20 cellular contexts compared by ENCODE assay signal in genomic region chr3:162610261-162610660, GRCh38.
"Had no signal": no experiment of that assay in that cellular context is flagged by ENCODE, and none has a peak within 500 bp of the region (broad histone marks: within the 10 kb centered on the region; RNA-seq: fewer than 3 reads in every experiment).

No MANE protein-coding gene starts in this region.

- H3K27ac ChIP-seq: colonic mucosa, hepatocyte, neutrophil, psoas muscle, spleen, tibial artery, upper lobe of left lung, uterus had no signal

- H3K4me2 ChIP-seq: hepatocyte had no signal

- ATAC-seq: naive thymus-derived CD4-positive, alpha-beta T cell; psoas muscle; sciatic nerve; stimulated activated memory B cell treated with anti-CD40 and anti-IgM and Interleukin-4, amounts not matched to agents 10 μg/mL and 1 μg/mL and 100 μg/mL, for 72 hours had no signal

- H3K4me3 ChIP-seq: colonic mucosa, hepatocyte, psoas muscle, spleen, tibial artery, upper lobe of left lung, uterus had no signal

- H3K4me1 Mint-ChIP-seq: naive thymus-derived CD4-positive, alpha-beta T cell; nephron progenitor cell; stimulated activated memory B cell treated with anti-CD40 and anti-IgM and Interleukin-4, amounts not matched to agents 10 μg/mL and 1 μg/mL and 100 μg/mL, for 72 hours had no signal

- H3K27ac Mint-ChIP-seq: naive thymus-derived CD4-positive, alpha-beta T cell; nephron progenitor cell; stimulated activated memory B cell treated with anti-CD40 and anti-IgM and Interleukin-4, amounts not matched to agents 10 μg/mL and 1 μg/mL and 100 μg/mL, for 72 hours; stimulated activated naive CD8-positive, alpha-beta T cell treated with anti-CD3 and anti-CD28 coated beads, Interleukin-15, Interleukin-2, amounts not matched to agents 100 ng/mL and 50 ng/mL, for 24 hours had no signal

- H3K27me3 Mint-ChIP-seq: naive thymus-derived CD4-positive, alpha-beta T cell; stimulated activated memory B cell treated with anti-CD40 and anti-IgM and Interleukin-4, amounts not matched to agents 10 μg/mL and 1 μg/mL and 100 μg/mL, for 72 hours; stimulated activated naive CD8-positive, alpha-beta T cell treated with anti-CD3 and anti-CD28 coated beads, Interleukin-15, Interleukin-2, amounts not matched to agents 100 ng/mL and 50 ng/mL, for 24 hours had no signal

- H3K36me3 Mint-ChIP-seq: naive thymus-derived CD4-positive, alpha-beta T cell; stimulated activated memory B cell treated with anti-CD40 and anti-IgM and Interleukin-4, amounts not matched to agents 10 μg/mL and 1 μg/mL and 100 μg/mL, for 72 hours had no signal

- H3K4me1 ChIP-seq: colonic mucosa, psoas muscle, spleen, tibial artery, upper lobe of left lung, uterus had no signal

- H3K27me3 ChIP-seq: colonic mucosa, hepatocyte, neutrophil, spleen, tibial artery, upper lobe of left lung, uterus had no signal

- H3K4me3 Mint-ChIP-seq: naive thymus-derived CD4-positive, alpha-beta T cell; nephron progenitor cell; stimulated activated memory B cell treated with anti-CD40 and anti-IgM and Interleukin-4, amounts not matched to agents 10 μg/mL and 1 μg/mL and 100 μg/mL, for 72 hours; stimulated activated naive CD8-positive, alpha-beta T cell treated with anti-CD3 and anti-CD28 coated beads, Interleukin-15, Interleukin-2, amounts not matched to agents 100 ng/mL and 50 ng/mL, for 24 hours had no signal

- H3K36me3 ChIP-seq: colonic mucosa, neutrophil, spleen, tibial artery, upper lobe of left lung, uterus had no signal

- H2AFZ ChIP-seq: hepatocyte had no signal

- H3K79me2 ChIP-seq: hepatocyte had no signal

- H3K9me3 ChIP-seq: colonic mucosa, neutrophil, psoas muscle, upper lobe of left lung, uterus had no signal

- DNase-seq: colonic mucosa; dermis blood vessel endothelial cell; foreskin melanocyte; head of caudate nucleus; kidney; naive thymus-derived CD4-positive, alpha-beta T cell; nephron progenitor cell; psoas muscle; spleen; stimulated activated CD4-positive, alpha-beta T cell treated with anti-CD3 and anti-CD28 coated beads, Interleukin-15, amount 100 ng/mL, for 24 hours; stimulated activated CD4-positive, alpha-beta T cell treated with anti-CD3 and anti-CD28 coated beads, Interleukin-1b, Interleukin-23, amount 100 ng/mL, for 48 hours; stimulated activated CD4-positive, alpha-beta T cell treated with anti-CD3 and anti-CD28 coated beads, Interleukin-4, amount 100 ng/mL, for 24 hours; tibial artery; upper lobe of left lung; uterus had no signal
